8 cellular contexts compared by ENCODE assay signal in the genomic region with DNA sequence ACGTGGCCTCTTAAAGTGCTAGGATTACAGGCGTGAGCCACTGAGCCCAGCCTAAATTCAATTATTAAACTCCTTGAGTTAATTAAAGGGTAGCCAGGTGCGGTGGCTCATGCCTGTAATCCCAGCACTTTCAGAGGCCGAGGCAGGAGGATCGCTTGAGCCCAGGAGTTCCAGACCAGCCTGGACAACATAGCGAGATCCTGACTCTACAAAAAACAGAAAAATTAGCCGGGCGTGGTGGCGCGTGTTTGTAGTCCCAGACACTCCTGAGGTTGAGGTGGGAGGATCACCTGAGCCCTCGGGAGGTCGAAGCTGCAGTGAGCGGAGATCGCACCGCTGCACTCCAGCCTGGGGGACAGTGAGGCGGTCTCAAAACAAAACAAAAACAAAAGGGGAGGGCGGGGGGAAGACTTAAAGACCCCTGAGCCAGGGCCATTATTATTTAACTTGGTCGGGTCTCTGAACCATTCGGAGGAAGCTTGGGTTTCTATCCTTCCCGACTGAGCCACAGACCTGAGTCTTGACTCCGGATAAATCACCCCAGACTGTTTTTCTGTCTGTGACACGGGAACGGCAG. TPM values are rescaled to one million over a fixed set of nuclear protein-coding genes. Genes with fewer than 3 reads are reported as not detected.
DNase-seq lines count a peak whose midpoint lies in the region; ATAC-seq and TF ChIP-seq lines count a peak whose summit lies in the region.

No MANE protein-coding gene starts in this region.

- DNase-seq in MG63 (no peak), putamen (ENCODE audit: low spot score) (no peak), OCI-M1 (lab: John Stamatoyannopoulos, UW) (no peak)
- DNase-seq in central memory CD4-positive, alpha-beta T cell, result no peak

- H3K4me3 Mint-ChIP-seq in dendritic cell treated with granulocyte-macrophage colony-stimulating factor and Interleukin-4, amounts not matched to agents 40 ng/mL and 50 ng/mL, for 4 days, result peak overlapping the region; percentile 89
- peak overlapping the region; percentile 95 to 98 (median 96) for H3K4me3 Mint-ChIP-seq in nephron

- H3K4me2 ChIP-seq in BLaER1, result peak overlapping the region; percentile 93

- H3K4me1 ChIP-seq in BLaER1, result peaks cover 20% of the 10 kb centered on the region

- H3K27me3 ChIP-seq in BLaER1 (no peaks in the 10 kb centered on the region), MG63 (no peaks in the 10 kb centered on the region)

- peak overlapping the region; percentile 98 for H3K27ac Mint-ChIP-seq in dendritic cell treated with granulocyte-macrophage colony-stimulating factor and Interleukin-4, amounts not matched to agents 40 ng/mL and 50 ng/mL, for 4 days
- peak overlapping the region; percentile 99 to 100 (median 99) for H3K27ac Mint-ChIP-seq in nephron

- TF ChIP-seq CTCF in nephron (IDR thresholded peaks at IDR 0.05; ENCODE audit: unreplicated experiment in 3 of 3), result no peak

- no peaks in the 10 kb centered on the region for H4K20me1 ChIP-seq in BLaER1

- peaks cover 21% of the 10 kb centered on the region for H3K4me1 Mint-ChIP-seq in dendritic cell treated with granulocyte-macrophage colony-stimulating factor and Interleukin-4, amounts not matched to agents 40 ng/mL and 50 ng/mL, for 4 days (ENCODE audit: low read depth)
- H3K4me1 Mint-ChIP-seq in nephron, result peaks cover 14% of the 10 kb centered on the region

- ATAC-seq in HG03139 (IDR thresholded peaks at IDR 0.05; ENCODE audit: unreplicated experiment), result no peak

- H3K27ac ChIP-seq in BLaER1, result peak overlapping the region; percentile 98

- peak overlapping the region; percentile 84 for H3K4me3 ChIP-seq in BLaER1
- H3K4me3 ChIP-seq in MG63, result peak overlapping the region; percentile 84

- H3K27me3 Mint-ChIP-seq in dendritic cell treated with granulocyte-macrophage colony-stimulating factor and Interleukin-4, amounts not matched to agents 40 ng/mL and 50 ng/mL, for 4 days, result no peaks in the 10 kb centered on the region
- H3K27me3 Mint-ChIP-seq in nephron (ENCODE audit: low read depth), result no peaks in the 10 kb centered on the region

- no peaks in the 10 kb centered on the region for H3K9me3 ChIP-seq in BLaER1
- H3K9me3 ChIP-seq in MG63, result no peaks in the 10 kb centered on the region

- H3K36me3 Mint-ChIP-seq in dendritic cell treated with granulocyte-macrophage colony-stimulating factor and Interleukin-4, amounts not matched to agents 40 ng/mL and 50 ng/mL, for 4 days (ENCODE audit: low read depth), result peaks cover 52% of the 10 kb centered on the region
- peaks cover 20% of the 10 kb centered on the region for H3K36me3 Mint-ChIP-seq in nephron (ENCODE audit: low read depth)

- H3K9me3 Mint-ChIP-seq in dendritic cell treated with granulocyte-macrophage colony-stimulating factor and Interleukin-4, amounts not matched to agents 40 ng/mL and 50 ng/mL, for 4 days, result no peaks in the 10 kb centered on the region
- no peaks in the 10 kb centered on the region for H3K9me3 Mint-ChIP-seq in nephron

- intact Hi-C loops in dendritic cell treated with granulocyte-macrophage colony-stimulating factor and Interleukin-4, amounts not matched to agents 40 ng/mL and 50 ng/mL, for 4 days (cut with micrococcal nuclease), result loop anchor here (2.0 kb wide), 1 partner anchor 28 kb away; no protein-coding TSS in a partner anchor

- peaks cover 23% of the 10 kb centered on the region for H3K36me3 ChIP-seq in BLaER1
- peaks cover 25% of the 10 kb centered on the region for H3K36me3 ChIP-seq in MG63

- peak overlapping the region; percentile 97 for H3K9ac ChIP-seq in BLaER1

RNA-seq across cellular contexts. Expression of a gene that starts 19.5 kb away (rescaled TPM):
- total RNA-seq in MG63 (2014; rRNA removed; shearing (Covaris generic); ENCODE audit: low replicate concordance), result 64.3 and 70.8 TPM in 2 replicates

RNA-seq across cellular contexts. Expression of a gene that starts 22.1 kb away (rescaled TPM):
- total RNA-seq in MG63 (2014; rRNA removed; shearing (Covaris generic); ENCODE audit: low replicate concordance), result not detected in 2 replicates

RNA-seq across cellular contexts. Expression of a gene that starts 49.0 kb away (rescaled TPM):
- 19.5 and 31.2 TPM in 2 replicates for total RNA-seq in MG63 (2014; rRNA removed; shearing (Covaris generic); ENCODE audit: low replicate concordance)
